ENCODE assay signal across 7 cellular contexts in genomic region chr3:147117631-147118030, GRCh38.
"Had no signal": no experiment of that assay in that cellular context is flagged by ENCODE, and none has a peak within 500 bp of the region (broad histone marks: within the 10 kb centered on the region; RNA-seq: fewer than 3 reads in every experiment).

No MANE protein-coding gene starts in this region.

- H3K36me3 ChIP-seq: HAP-1 had no signal

- H3K4me1 ChIP-seq: HAP-1 had no signal

- H3K4me1 Mint-ChIP-seq: IgD-negative memory B cell had no signal

- H3K27me3 Mint-ChIP-seq: IgD-negative memory B cell had no signal

- H3K27ac Mint-ChIP-seq: HFFc6, IgD-negative memory B cell had no signal

- H3K27ac ChIP-seq: GM23248, HL-60 had no signal

- H3K36me3 Mint-ChIP-seq: IgD-negative memory B cell had no signal

- H3K9me3 ChIP-seq: HAP-1 had no signal

- DNase-seq: GM23248, GOT3, H7, HFFc6 had no signal

- H3K9me3 Mint-ChIP-seq: HFFc6 had no signal

- H3K4me3 ChIP-seq: GM23248, HAP-1 had no signal

- H3K9ac ChIP-seq: GM23248 had no signal

- H3K4me3 Mint-ChIP-seq: HFFc6, IgD-negative memory B cell had no signal

- H2AFZ ChIP-seq: GM23248 had no signal
